Comparison of ENCODE assay signal across 8 cellular contexts in genomic region chr12:54300732-54301427, GRCh38. TPM values are rescaled to one million over a fixed set of nuclear protein-coding genes. Genes with fewer than 3 reads are reported as not detected.
DNase-seq lines count a peak whose midpoint lies in the region; ATAC-seq lines count a peak whose summit lies in the region.

Gene NFE2, minus strand, starts transcription at chr12:54301015. Its CDS starts 5,767 bp downstream, at chr12:54295248.

- H3K27ac Mint-ChIP-seq in activated naive CD8-positive, alpha-beta T cell treated with anti-CD3 and anti-CD28 coated beads, Interleukin-2, amount 50 U/mL, for 24 hours: no peak within 1 kb of the TSS

- peak within 1 kb of the TSS; percentile 14 for H3K4me3 Mint-ChIP-seq in activated naive CD8-positive, alpha-beta T cell treated with anti-CD3 and anti-CD28 coated beads, Interleukin-2, amount 50 U/mL, for 24 hours

- DNase-seq in 8988T (peak; percentile 61), GM03348 (ENCODE audit: low spot score) (peak; percentile 78), NCI-H748 treated with DMSO at 0.1 percent for 48 hours (lab: John Stamatoyannopoulos, UW) (peak; percentile 15), hepatic stellate cell (ENCODE audit: low spot score) (peak; percentile 66), sciatic nerve (ENCODE audit: low spot score) (peak; percentile 70)
- DNase-seq in activated naive CD8-positive, alpha-beta T cell treated with anti-CD3 and anti-CD28 coated beads, Interleukin-2, amount 50 U/mL, for 24 hours: peak; percentile 33

- no peaks in the 10 kb centered on the region for H3K9me3 Mint-ChIP-seq in activated naive CD8-positive, alpha-beta T cell treated with anti-CD3 and anti-CD28 coated beads, Interleukin-2, amount 50 U/mL, for 24 hours

- peaks cover 50% of the 10 kb centered on the region for H3K27me3 Mint-ChIP-seq in activated naive CD8-positive, alpha-beta T cell treated with anti-CD3 and anti-CD28 coated beads, Interleukin-2, amount 50 U/mL, for 24 hours

- intact Hi-C loops in sciatic nerve (cut with DNase I): no loop called here

- ATAC-seq in activated naive CD8-positive, alpha-beta T cell treated with anti-CD3 and anti-CD28 coated beads, Interleukin-2, amount 50 U/mL, for 24 hours: peak; percentile 53
- ATAC-seq in sciatic nerve (peak; percentile 61), GM19035 (IDR thresholded peaks at IDR 0.05; ENCODE audit: unreplicated experiment) (no peak), GM21529 (IDR thresholded peaks at IDR 0.05; ENCODE audit: unreplicated experiment) (no peak)

- peaks cover 18% of the 10 kb centered on the region for H3K4me1 Mint-ChIP-seq in activated naive CD8-positive, alpha-beta T cell treated with anti-CD3 and anti-CD28 coated beads, Interleukin-2, amount 50 U/mL, for 24 hours

- H3K36me3 Mint-ChIP-seq in activated naive CD8-positive, alpha-beta T cell treated with anti-CD3 and anti-CD28 coated beads, Interleukin-2, amount 50 U/mL, for 24 hours (ENCODE audit: low read depth): no peaks in the 10 kb centered on the region

RNA-seq across cellular contexts. Expression of gene NFE2, which starts in this region (rescaled TPM):
- total RNA-seq in sciatic nerve: 7.7 TPM

Comparison
In these comparisons a context has a peak if more than half of its experiments do, and no peak if none do; other contexts are left out.
1. DNase-seq: peak in every context shown above with its lines; median percentile 78 in GM03348; 70 in sciatic nerve; 66 in hepatic stellate cell; 61 in 8988T; 33 in activated naive CD8-positive, alpha-beta T cell treated with anti-CD3 and anti-CD28 coated beads, Interleukin-2, amount 50 U/mL, for 24 hours; 15 in NCI-H748 treated with DMSO at 0.1 percent for 48 hours.
2. ATAC-seq: peak in activated naive CD8-positive, alpha-beta T cell treated with anti-CD3 and anti-CD28 coated beads, Interleukin-2, amount 50 U/mL, for 24 hours (single experiment) and sciatic nerve (single experiment); none in GM19035 (single experiment) and GM21529 (single experiment).